Comparison of ENCODE assay signal across 28 cellular contexts in the genomic region with DNA sequence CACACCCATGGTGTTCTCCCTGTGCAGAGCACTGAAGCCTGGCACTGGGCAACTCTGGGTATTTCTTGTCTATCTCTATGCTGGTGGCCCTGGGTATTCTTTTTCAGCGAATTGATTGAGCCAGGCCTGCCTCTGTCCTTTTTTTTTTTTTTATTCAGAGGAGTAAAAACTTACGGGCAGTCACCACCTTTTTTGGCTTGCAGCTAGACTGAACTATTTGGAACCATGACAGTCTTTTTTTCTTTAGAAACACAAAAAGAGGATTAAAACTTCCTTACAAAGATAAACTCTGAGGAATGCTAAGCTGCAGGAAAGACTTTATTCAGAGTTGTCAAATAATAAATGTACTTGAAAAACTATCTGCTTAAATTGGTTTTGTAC.
DNase-seq lines count a peak whose midpoint lies in the region; ATAC-seq and TF ChIP-seq lines count a peak whose summit lies in the region.
"Had no signal": no experiment of that assay in that cellular context is flagged by ENCODE, and none has a peak within 500 bp of the region (broad histone marks: within the 10 kb centered on the region; RNA-seq: fewer than 3 reads in every experiment).

No MANE protein-coding gene starts in this region.

- POLR2A ChIA-PET in CD4-positive, alpha-beta memory T cell (lab: Charles Lee; ENCODE audit: partially characterized antibody), result no interaction called here

- H3K4me1 ChIP-seq in HUES48 (ENCODE audit: control insufficient read depth, insufficient read depth, low read length), result no peaks in the 10 kb centered on the region
- H3K4me1 ChIP-seq in CD4-positive, alpha-beta memory T cell (ENCODE audit: insufficient read depth, low read length), result no peaks in the 10 kb centered on the region
- H3K4me1 ChIP-seq: lower lobe of right lung, upper lobe of right lung had no signal

- intact Hi-C loops in CD4-positive, alpha-beta memory T cell (cut with micrococcal nuclease), result loop anchor here (5.0 kb wide), 1 partner anchor 261 kb away; no protein-coding TSS in a partner anchor

- peaks cover 22 to 40% of the 10 kb centered on the region in 2 donors for H3K36me3 Mint-ChIP-seq in CD4-positive, alpha-beta memory T cell
- H3K36me3 Mint-ChIP-seq: CD14-positive monocyte had no signal

- CTCF ChIA-PET in CD4-positive, alpha-beta memory T cell (lab: Charles Lee; ENCODE audit: partially characterized antibody), result no interaction called here

- H3K4me1 Mint-ChIP-seq in CD4-positive, alpha-beta memory T cell, result peaks cover 0 to 4% (median 1%) of the 10 kb centered on the region in 4 donors

- H3K9ac ChIP-seq in HUES48 (ENCODE audit: low read depth, low read length), result no peak overlapping the region
- H3K9ac ChIP-seq: KMS-11, SK-N-SH had no signal

- no peak for TF ChIP-seq CTCF in fibroblast of pulmonary artery (IDR thresholded peaks at IDR 0.05; ENCODE audit: low read length, missing control alignments)

- DNase-seq in AG08396 (ENCODE audit: low spot score) (peak; percentile 9), fibroblast of pulmonary artery (ENCODE audit: low read depth) (peak; percentile 67), midbrain (lab: John Stamatoyannopoulos, UW) (peak; percentile 8)
- no peak for DNase-seq in stimulated activated naive CD4-positive, alpha-beta T cell treated with Interleukin-2 at 50 U/mL for 16 hours (lab: John Stamatoyannopoulos, UW)
- DNase-seq in CD4-positive, alpha-beta memory T cell, result no peak
- DNase-seq: ACHN; activated CD8-positive, alpha-beta memory T cell treated with anti-CD3 and anti-CD28 coated beads, Interleukin-2, amount 50 U/mL, for 4 hours; endodermal cell; HCEC 1CT; lower lobe of right lung; MV-4-11; NCI-H1694; NCI-H2171; NCI-H524 treated with DMSO at 0.1 percent for 48 hours; retina; SK-N-SH; stimulated activated CD4-positive, alpha-beta T cell treated with anti-CD3 and anti-CD28 coated beads, Interleukin-15, amount 100 ng/mL, for 24 hours; stimulated activated CD8-positive, alpha-beta memory T cell treated with anti-CD3 and anti-CD28 coated beads, Interleukin-4, amount 100 ng/mL, for 48 hours; upper lobe of right lung; WERI-Rb-1 had no signal

- ATAC-seq in HG03196 (IDR thresholded peaks at IDR 0.05; ENCODE audit: unreplicated experiment) (no peak), HG03442 (IDR thresholded peaks at IDR 0.05; ENCODE audit: unreplicated experiment) (no peak)
- ATAC-seq: activated naive CD4-positive, alpha-beta T cell treated with anti-CD3 and anti-CD28 coated beads, Interleukin-2, amount 50 U/mL, for 72 hours; activated T-helper 17 cell treated with anti-CD3 and anti-CD28 coated beads, Interleukin-2, amount 50 U/mL, for 72 hours; lower lobe of right lung; upper lobe of right lung had no signal

- H3K36me3 ChIP-seq in HUES48 (ENCODE audit: control insufficient read depth, insufficient read depth, low read length), result no peaks in the 10 kb centered on the region
- no peaks in the 10 kb centered on the region for H3K36me3 ChIP-seq in CD4-positive, alpha-beta memory T cell (ENCODE audit: insufficient read depth, low read length)
- H3K36me3 ChIP-seq: lower lobe of right lung, upper lobe of right lung, WERI-Rb-1 had no signal

- H3K4me3 Mint-ChIP-seq in CD4-positive, alpha-beta memory T cell, result no peak overlapping the region
- H3K4me3 Mint-ChIP-seq: activated T-helper 17 cell treated with anti-CD3 and anti-CD28 coated beads, Interleukin-2, amount 50 U/mL, for 72 hours; CD14-positive monocyte; endodermal cell had no signal

- H3K27ac Mint-ChIP-seq in CD4-positive, alpha-beta memory T cell, result no peak overlapping the region
- H3K27ac Mint-ChIP-seq: activated T-helper 17 cell treated with anti-CD3 and anti-CD28 coated beads, Interleukin-2, amount 50 U/mL, for 72 hours; endodermal cell had no signal

- no peaks in the 10 kb centered on the region for H3K27me3 ChIP-seq in HUES48 (ENCODE audit: control insufficient read depth, insufficient read depth, low read length)
- no peaks in the 10 kb centered on the region for H3K27me3 ChIP-seq in CD4-positive, alpha-beta memory T cell (ENCODE audit: insufficient read depth, low read length)
- H3K27me3 ChIP-seq: upper lobe of right lung had no signal

- H3K27ac ChIP-seq in HUES48 (ENCODE audit: low read depth, low read length), result peak overlapping the region; percentile 21
- no peak overlapping the region for H3K27ac ChIP-seq in CD4-positive, alpha-beta memory T cell (ENCODE audit: low read depth, low read length)
- H3K27ac ChIP-seq: coronary artery, KMS-11, lower lobe of right lung, upper lobe of right lung, WERI-Rb-1 had no signal

- H3K4me3 ChIP-seq in HUES48 (ENCODE audit: low read depth, low read length) (no peak overlapping the region), fibroblast of pulmonary artery (replicated peaks; ENCODE audit: low read depth, low read length) (no peak overlapping the region)
- H3K4me3 ChIP-seq in CD4-positive, alpha-beta memory T cell (ENCODE audit: low read length in 2 of 2), result no peak overlapping the region
- H3K4me3 ChIP-seq: coronary artery, lower lobe of right lung, upper lobe of right lung had no signal

- H3K27me3 Mint-ChIP-seq in CD4-positive, alpha-beta memory T cell, result no peaks in the 10 kb centered on the region
- H3K27me3 Mint-ChIP-seq: activated T-helper 17 cell treated with anti-CD3 and anti-CD28 coated beads, Interleukin-2, amount 50 U/mL, for 72 hours had no signal

- H3K9me3 Mint-ChIP-seq in CD4-positive, alpha-beta memory T cell, result peaks cover 0 to 16% (median 3%) of the 10 kb centered on the region in 8 donors
- H3K9me3 Mint-ChIP-seq: CD14-positive monocyte, endodermal cell had no signal

- no peaks in the 10 kb centered on the region for H3K9me3 ChIP-seq in HUES48 (ENCODE audit: control insufficient read depth, insufficient read depth, low read length)
- H3K9me3 ChIP-seq in CD4-positive, alpha-beta memory T cell (ENCODE audit: control insufficient read depth in 1 of 2, low read length in 2 of 2), result no peaks in the 10 kb centered on the region
- H3K9me3 ChIP-seq: SK-N-SH had no signal

Comparison
In these comparisons a context has a peak if more than half of its experiments do, and no peak if none do; other contexts are left out.
1. DNase-seq: peak in AG08396 (single experiment), fibroblast of pulmonary artery (single experiment) and midbrain (single experiment); none in stimulated activated naive CD4-positive, alpha-beta T cell treated with Interleukin-2 at 50 U/mL for 16 hours (single experiment) and CD4-positive, alpha-beta memory T cell (0 of 5).